Comparison of ENCODE assay signal across 8 cellular contexts in the genomic region with DNA sequence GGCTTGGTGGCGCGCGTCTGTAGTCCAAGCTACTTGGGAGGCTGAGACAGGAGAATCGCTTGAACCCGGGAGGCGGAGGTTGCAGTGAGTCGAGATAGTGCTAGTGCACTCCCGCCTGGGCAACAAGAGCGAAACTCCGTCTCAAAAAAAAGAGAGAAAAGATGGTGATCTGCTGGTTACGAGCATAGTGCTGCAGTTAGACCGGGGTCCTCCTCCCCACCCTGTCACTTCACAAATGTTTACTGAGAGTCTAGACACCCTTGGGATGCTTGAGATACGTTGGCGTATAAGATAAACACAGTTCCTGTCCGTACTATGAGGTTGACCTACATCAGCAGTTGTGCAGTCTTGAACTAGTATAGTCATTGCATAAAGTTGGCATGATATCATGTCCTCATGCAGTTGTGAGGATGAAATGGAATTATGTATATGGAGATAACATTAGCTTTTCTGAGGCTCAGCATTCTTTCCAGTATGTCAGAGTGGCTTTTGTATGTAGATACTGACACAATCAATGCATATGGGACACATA. TPM values are rescaled to one million over a fixed set of nuclear protein-coding genes. Genes with fewer than 3 reads are reported as not detected.
DNase-seq lines count a peak whose midpoint lies in the region; ATAC-seq and TF ChIP-seq lines count a peak whose summit lies in the region.

No MANE protein-coding gene starts in this region.

- peak overlapping the region; percentile 97 for H3K4me3 ChIP-seq in H7 (ENCODE audit: insufficient read depth, low read depth, low read length)
- H3K4me3 ChIP-seq in foreskin fibroblast (ENCODE audit: low read depth in 1 of 2, low read length in 2 of 2), result peak overlapping the region; percentile 93 to 99
- peak overlapping the region; percentile 98 for H3K4me3 ChIP-seq in skeletal muscle cell (ENCODE audit: low read depth, low read length)

- no peak for DNase-seq in H7
- DNase-seq in foreskin fibroblast, result peak in 1 of 2 donors; percentile 10
- no peak for DNase-seq in skeletal muscle cell (ENCODE audit: low read depth)
- no peak for DNase-seq in amniotic stem cell (lab: John Stamatoyannopoulos, UW)
- DNase-seq in GM20000 (ENCODE audit: low spot score), result no peak
- DNase-seq in glomerular visceral epithelial cell (ENCODE audit: extremely low spot score), result no peak

- TF ChIP-seq CTCF in VCaP (conservative IDR thresholded peaks at IDR 0.05), result no peak
- no peak for TF ChIP-seq CTCF in foreskin fibroblast (IDR thresholded peaks at IDR 0.05; ENCODE audit: low read depth, low read length)
- no peak for TF ChIP-seq CTCF in GM20000 (IDR thresholded peaks at IDR 0.05; ENCODE audit: extremely low read depth, missing control alignments)

- peak overlapping the region; percentile 91 for H3K27ac ChIP-seq in VCaP

- no peak for ATAC-seq in HG02884 (IDR thresholded peaks at IDR 0.05; ENCODE audit: unreplicated experiment)

- peaks cover 8% of the 10 kb centered on the region for H3K36me3 ChIP-seq in H7 (replicated peaks; ENCODE audit: control insufficient read depth, insufficient read depth, low read length)

- H3K27me3 ChIP-seq in H7 (ENCODE audit: control insufficient read depth, insufficient read depth, low read length), result no peaks in the 10 kb centered on the region

RNA-seq across cellular contexts. Expression of a gene that starts 0.8 kb away (rescaled TPM):
- 20.7 and 24.5 TPM in 2 replicates for total RNA-seq in H7 (2014; rRNA removed; shearing (Covaris generic))

RNA-seq across cellular contexts. Expression of a gene that starts 0.9 kb away (rescaled TPM):
- 15.6 and 20.4 TPM in 2 replicates for total RNA-seq in H7 (2014; rRNA removed; shearing (Covaris generic))
